In genomic region chr2:221451836-221452774, GRCh38 we compare ENCODE assay signal across 1 cellular context.
TF ChIP-seq lines count a peak whose summit lies in the region.

No MANE protein-coding gene starts in this region.

TF ChIP-seq in HEK293, 187 proteins besides CTCF, POLR2A, EP300 and RAD21 (continued from another document):
- TF ChIP-seq HIC1 (tag by site-specific recombination; IDR thresholded peaks at IDR 0.05), result no peak
- TF ChIP-seq ZNF157 (tag by site-specific recombination; IDR thresholded peaks at IDR 0.05), result no peak
- TF ChIP-seq TRIM28 (IDR thresholded peaks at IDR 0.05; ENCODE audit: borderline replicate concordance, low read length), result peak; percentile 67
- no peak for TF ChIP-seq ZFP3 (tag by site-specific recombination; IDR thresholded peaks at IDR 0.05; ENCODE audit: low read depth)
- no peak for TF ChIP-seq YY2 (tag by site-specific recombination; IDR thresholded peaks at IDR 0.05)
- TF ChIP-seq ZNF184 (tag by site-specific recombination; IDR thresholded peaks at IDR 0.05), result no peak
- TF ChIP-seq, protein P1, sequence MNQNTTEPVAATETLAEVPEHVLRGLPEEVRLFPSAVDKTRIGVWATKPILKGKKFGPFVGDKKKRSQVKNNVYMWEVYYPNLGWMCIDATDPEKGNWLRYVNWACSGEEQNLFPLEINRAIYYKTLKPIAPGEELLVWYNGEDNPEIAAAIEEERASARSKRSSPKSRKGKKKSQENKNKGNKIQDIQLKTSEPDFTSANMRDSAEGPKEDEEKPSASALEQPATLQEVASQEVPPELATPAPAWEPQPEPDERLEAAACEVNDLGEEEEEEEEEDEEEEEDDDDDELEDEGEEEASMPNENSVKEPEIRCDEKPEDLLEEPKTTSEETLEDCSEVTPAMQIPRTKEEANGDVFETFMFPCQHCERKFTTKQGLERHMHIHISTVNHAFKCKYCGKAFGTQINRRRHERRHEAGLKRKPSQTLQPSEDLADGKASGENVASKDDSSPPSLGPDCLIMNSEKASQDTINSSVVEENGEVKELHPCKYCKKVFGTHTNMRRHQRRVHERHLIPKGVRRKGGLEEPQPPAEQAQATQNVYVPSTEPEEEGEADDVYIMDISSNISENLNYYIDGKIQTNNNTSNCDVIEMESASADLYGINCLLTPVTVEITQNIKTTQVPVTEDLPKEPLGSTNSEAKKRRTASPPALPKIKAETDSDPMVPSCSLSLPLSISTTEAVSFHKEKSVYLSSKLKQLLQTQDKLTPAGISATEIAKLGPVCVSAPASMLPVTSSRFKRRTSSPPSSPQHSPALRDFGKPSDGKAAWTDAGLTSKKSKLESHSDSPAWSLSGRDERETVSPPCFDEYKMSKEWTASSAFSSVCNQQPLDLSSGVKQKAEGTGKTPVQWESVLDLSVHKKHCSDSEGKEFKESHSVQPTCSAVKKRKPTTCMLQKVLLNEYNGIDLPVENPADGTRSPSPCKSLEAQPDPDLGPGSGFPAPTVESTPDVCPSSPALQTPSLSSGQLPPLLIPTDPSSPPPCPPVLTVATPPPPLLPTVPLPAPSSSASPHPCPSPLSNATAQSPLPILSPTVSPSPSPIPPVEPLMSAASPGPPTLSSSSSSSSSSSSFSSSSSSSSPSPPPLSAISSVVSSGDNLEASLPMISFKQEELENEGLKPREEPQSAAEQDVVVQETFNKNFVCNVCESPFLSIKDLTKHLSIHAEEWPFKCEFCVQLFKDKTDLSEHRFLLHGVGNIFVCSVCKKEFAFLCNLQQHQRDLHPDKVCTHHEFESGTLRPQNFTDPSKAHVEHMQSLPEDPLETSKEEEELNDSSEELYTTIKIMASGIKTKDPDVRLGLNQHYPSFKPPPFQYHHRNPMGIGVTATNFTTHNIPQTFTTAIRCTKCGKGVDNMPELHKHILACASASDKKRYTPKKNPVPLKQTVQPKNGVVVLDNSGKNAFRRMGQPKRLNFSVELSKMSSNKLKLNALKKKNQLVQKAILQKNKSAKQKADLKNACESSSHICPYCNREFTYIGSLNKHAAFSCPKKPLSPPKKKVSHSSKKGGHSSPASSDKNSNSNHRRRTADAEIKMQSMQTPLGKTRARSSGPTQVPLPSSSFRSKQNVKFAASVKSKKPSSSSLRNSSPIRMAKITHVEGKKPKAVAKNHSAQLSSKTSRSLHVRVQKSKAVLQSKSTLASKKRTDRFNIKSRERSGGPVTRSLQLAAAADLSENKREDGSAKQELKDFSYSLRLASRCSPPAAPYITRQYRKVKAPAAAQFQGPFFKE (tag by site-specific recombination; IDR thresholded peaks at IDR 0.05; ENCODE audit: borderline replicate concordance), result no peak
- no peak for TF ChIP-seq ZNF768 (tag by site-specific recombination; IDR thresholded peaks at IDR 0.05)
- no peak for TF ChIP-seq ZNF473 (tag by site-specific recombination; IDR thresholded peaks at IDR 0.05)
- TF ChIP-seq ZNF623 (tag by site-specific recombination; IDR thresholded peaks at IDR 0.05), result no peak
